Comparison of ENCODE assay signal across 1 cellular context in the genomic region with DNA sequence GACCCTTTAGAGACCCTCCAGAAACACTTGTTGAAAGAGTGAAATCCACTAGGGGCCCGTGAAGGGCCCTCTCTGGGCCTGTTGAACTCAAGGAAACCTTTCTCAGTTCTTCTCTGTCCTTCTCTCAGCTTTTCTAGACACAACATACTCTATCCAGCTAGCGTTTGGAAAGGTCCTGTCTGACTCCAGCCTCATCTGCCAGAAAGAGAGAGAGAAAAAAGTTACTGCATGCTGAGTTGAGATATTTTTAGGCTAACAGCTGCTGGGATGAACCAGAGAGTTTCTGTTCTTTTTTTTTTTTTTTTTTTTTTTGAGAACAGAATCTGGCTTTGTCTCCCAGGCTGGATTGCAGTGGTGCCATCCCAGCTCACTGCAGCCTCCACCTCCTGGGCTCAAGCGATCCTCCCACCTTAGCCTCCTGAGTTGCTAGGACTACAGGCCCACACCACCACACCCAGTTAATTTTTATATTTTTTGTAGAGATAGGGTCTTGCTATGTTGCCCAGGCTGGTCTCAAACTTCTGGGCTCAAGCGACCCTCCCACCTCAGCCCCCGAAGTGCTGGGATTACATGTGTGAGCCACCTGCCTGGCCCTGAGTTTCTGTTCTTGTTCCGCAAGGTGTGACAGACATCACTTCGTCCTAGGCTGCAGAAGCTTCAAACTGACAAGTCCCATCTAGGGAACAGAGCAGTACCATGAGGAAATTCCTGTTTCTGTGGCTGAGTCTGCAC.
TF ChIP-seq lines count a peak whose summit lies in the region.

No MANE protein-coding gene starts in this region.

TF ChIP-seq in K562, 482 proteins besides CTCF, POLR2A, EP300 and RAD21:
- TF ChIP-seq ELF1 (tag; IDR thresholded peaks at IDR 0.05) (no peak), ZNF121 (CRISPR knock-in tag; conservative IDR thresholded peaks at IDR 0.05) (peak; percentile 44; the same call in 1 of the 2 replicates), KDM5B (IDR thresholded peaks at IDR 0.05; ENCODE audit: insufficient replicate concordance, low read depth, low read length) (no peak)
